Comparison of ENCODE assay signal across 1 cellular context in genomic region chr18:22933206-22933957, GRCh38.
A peak's percentile ranks its signal among the peaks of the same experiment; 100 is the strongest.
TF ChIP-seq lines count a peak whose summit lies in the region.

Gene RBBP8 (plus strand): TSS chr18:22933328. CDS start chr18:22936852, 3,524 bp downstream.

TF ChIP-seq in K562, 482 proteins besides CTCF, POLR2A, EP300 and RAD21 (continued from another document and continues in another):
- TF ChIP-seq ZBTB49 (CRISPR knock-in tag; IDR thresholded peaks at IDR 0.05; ENCODE audit: borderline replicate concordance): no peak
- TF ChIP-seq RBM39 (optimal IDR thresholded peaks at IDR 0.05; ENCODE audit: low read depth, low read length): no peak
- TF ChIP-seq NCOA4 (IDR thresholded peaks at IDR 0.05; ENCODE audit: partially characterized antibody): no peak
- no peak for TF ChIP-seq KDM4B (IDR thresholded peaks at IDR 0.05; ENCODE audit: borderline replicate concordance in 2 of 2, low read depth in 1 of 2)
- TF ChIP-seq ZBTB43 (CRISPR knock-in tag; IDR thresholded peaks at IDR 0.05): no peak
- no peak for TF ChIP-seq RBM17 (IDR thresholded peaks at IDR 0.05; ENCODE audit: borderline replicate concordance, low read depth, low read length)
- TF ChIP-seq ZNF444 (CRISPR knock-in tag; IDR thresholded peaks at IDR 0.05): no peak
- TF ChIP-seq ZNF780A (CRISPR knock-in tag; IDR thresholded peaks at IDR 0.05): no peak
- TF ChIP-seq ELF1 (tag; IDR thresholded peaks at IDR 0.05): no peak
- TF ChIP-seq GTF3C2 (IDR thresholded peaks at IDR 0.05; ENCODE audit: borderline replicate concordance, extremely low read depth, insufficient read length): no peak
- no peak for TF ChIP-seq PCBP2 (IDR thresholded peaks at IDR 0.05; ENCODE audit: low read depth, low read length, poor library complexity, severe bottlenecking)
- no peak for TF ChIP-seq KAT7 (CRISPR knock-in tag; IDR thresholded peaks at IDR 0.05; ENCODE audit: borderline replicate concordance)
- TF ChIP-seq DPF2 (IDR thresholded peaks at IDR 0.05): no peak
- TF ChIP-seq WHSC1 (IDR thresholded peaks at IDR 0.05; ENCODE audit: low read length): no peak
- peak; percentile 53; the same call in 1 of the 2 replicates for TF ChIP-seq JUN (IDR thresholded peaks at IDR 0.05; ENCODE audit: borderline replicate concordance, low read depth, low read length)
- TF ChIP-seq JUN (CRISPR knock-in tag; IDR thresholded peaks at IDR 0.05; ENCODE audit: borderline replicate concordance): no peak
- TF ChIP-seq SMARCB1 (IDR thresholded peaks at IDR 0.05; ENCODE audit: insufficient read length, low read depth): no peak
- TF ChIP-seq BRD4 (IDR thresholded peaks at IDR 0.05): no peak
- no peak for TF ChIP-seq TCF3 (CRISPR knock-in tag; IDR thresholded peaks at IDR 0.05)
- peak; percentile 9 for TF ChIP-seq CTCFL (IDR thresholded peaks at IDR 0.05; ENCODE audit: borderline replicate concordance, insufficient read depth, low read depth, low read length, poor library complexity, severe bottlenecking)
- TF ChIP-seq BRF1 (IDR thresholded peaks at IDR 0.05; ENCODE audit: borderline replicate concordance, extremely low read depth, insufficient read length): no peak
- peak; percentile 72 for TF ChIP-seq MTA3 (IDR thresholded peaks at IDR 0.05; ENCODE audit: borderline replicate concordance)
- TF ChIP-seq RBM34 (IDR thresholded peaks at IDR 0.05; ENCODE audit: borderline replicate concordance, insufficient read depth, low read length): no peak
- no peak for TF ChIP-seq ZNF592 (IDR thresholded peaks at IDR 0.05)
- no peak for TF ChIP-seq SIX5 (IDR thresholded peaks at IDR 0.05; ENCODE audit: borderline replicate concordance in 1 of 2, insufficient read depth in 1 of 2, low read depth in 1 of 2, low read length in 2 of 2)
- TF ChIP-seq SRF (CRISPR knock-in tag; IDR thresholded peaks at IDR 0.05): no peak
- TF ChIP-seq NR2F6 (CRISPR knock-in tag; IDR thresholded peaks at IDR 0.05): no peak
- no peak for TF ChIP-seq TEAD4 (IDR thresholded peaks at IDR 0.05; ENCODE audit: low read length)
- no peak for TF ChIP-seq TEAD4 (CRISPR knock-in tag; IDR thresholded peaks at IDR 0.05; ENCODE audit: borderline replicate concordance)
- no peak for TF ChIP-seq BACH1 (tag; IDR thresholded peaks at IDR 0.05)
- no peak for TF ChIP-seq SRSF1 (IDR thresholded peaks at IDR 0.05; ENCODE audit: low read depth, low read length)
- no peak for TF ChIP-seq ZNF174 (CRISPR knock-in tag; IDR thresholded peaks at IDR 0.05)
- TF ChIP-seq ZFPM2 (CRISPR knock-in tag; IDR thresholded peaks at IDR 0.05): no peak
- TF ChIP-seq ZSCAN29 (IDR thresholded peaks at IDR 0.05): no peak
- no peak for TF ChIP-seq KLF6 (CRISPR knock-in tag; IDR thresholded peaks at IDR 0.05; ENCODE audit: borderline replicate concordance)
- TF ChIP-seq NFIX (CRISPR knock-in tag; IDR thresholded peaks at IDR 0.05; ENCODE audit: low read depth): no peak; the same call in 1 of the 2 replicates
- TF ChIP-seq XRCC3 (IDR thresholded peaks at IDR 0.05): no peak
- no peak for TF ChIP-seq ZNF133 (CRISPR knock-in tag; IDR thresholded peaks at IDR 0.05)
- TF ChIP-seq ZNF79 (CRISPR knock-in tag; IDR thresholded peaks at IDR 0.05; ENCODE audit: low read depth): no peak
- peak; percentile 83 for TF ChIP-seq LCOR (CRISPR knock-in tag; IDR thresholded peaks at IDR 0.05)
- TF ChIP-seq NFRKB (IDR thresholded peaks at IDR 0.05; ENCODE audit: low read depth): no peak; the same call in 1 of the 2 replicates
- TF ChIP-seq HINFP (tag; conservative IDR thresholded peaks at IDR 0.05; ENCODE audit: low read depth): no peak
- TF ChIP-seq MAFF (IDR thresholded peaks at IDR 0.05; ENCODE audit: low read length): no peak
- TF ChIP-seq TAF1 (IDR thresholded peaks at IDR 0.05; ENCODE audit: control insufficient read depth, extremely low read depth, insufficient read depth, low read length, severe bottlenecking): peak; percentile 71
- TF ChIP-seq STAG1 (CRISPR knock-in tag; IDR thresholded peaks at IDR 0.05; ENCODE audit: borderline replicate concordance): no peak
- no peak for TF ChIP-seq THAP7 (CRISPR knock-in tag; IDR thresholded peaks at IDR 0.05)
- no peak for TF ChIP-seq NBN (IDR thresholded peaks at IDR 0.05; ENCODE audit: low read depth)
- TF ChIP-seq PKNOX1 (IDR thresholded peaks at IDR 0.05): no peak
- peak; percentile 66 to 77; a peak in 3 of 4 replicates for TF ChIP-seq MAZ (CRISPR knock-in tag; conservative IDR thresholded peaks at IDR 0.05 in 1 of 2, IDR thresholded peaks at IDR 0.05 in 1 of 2)
- no peak for TF ChIP-seq ZNF263 (CRISPR knock-in tag; IDR thresholded peaks at IDR 0.05; ENCODE audit: borderline replicate concordance)
- TF ChIP-seq E2F3 (CRISPR knock-in tag; IDR thresholded peaks at IDR 0.05): peak; percentile 90
- TF ChIP-seq DACH1 (IDR thresholded peaks at IDR 0.05; ENCODE audit: partially characterized antibody): peak; percentile 64
